Comparison of ENCODE assay signal across 1 cellular context in the genomic region with DNA sequence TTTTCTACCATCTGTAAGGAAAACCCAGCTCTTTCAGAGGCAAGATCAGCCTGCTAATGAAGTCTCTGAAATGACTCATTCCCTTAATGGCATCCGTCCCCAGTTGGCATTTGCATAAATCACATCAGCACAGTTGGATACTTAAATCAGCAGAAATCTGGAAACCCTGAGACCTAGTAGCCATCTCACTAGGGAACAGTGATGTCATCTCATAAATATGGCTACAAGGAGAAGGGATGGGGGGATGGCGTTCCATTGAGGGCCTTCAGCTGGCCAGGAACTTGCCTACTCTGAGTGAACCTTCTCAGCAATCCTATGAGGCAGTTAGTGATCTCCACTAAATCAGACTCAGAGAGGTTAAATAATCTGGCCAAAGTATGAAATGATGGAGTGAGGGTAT.
TF ChIP-seq lines count a peak whose summit lies in the region.

No MANE protein-coding gene starts in this region.

TF ChIP-seq in HEK293, 187 proteins besides CTCF, POLR2A, EP300 and RAD21 (continued from another document and continues in another):
- TF ChIP-seq, protein P1, sequence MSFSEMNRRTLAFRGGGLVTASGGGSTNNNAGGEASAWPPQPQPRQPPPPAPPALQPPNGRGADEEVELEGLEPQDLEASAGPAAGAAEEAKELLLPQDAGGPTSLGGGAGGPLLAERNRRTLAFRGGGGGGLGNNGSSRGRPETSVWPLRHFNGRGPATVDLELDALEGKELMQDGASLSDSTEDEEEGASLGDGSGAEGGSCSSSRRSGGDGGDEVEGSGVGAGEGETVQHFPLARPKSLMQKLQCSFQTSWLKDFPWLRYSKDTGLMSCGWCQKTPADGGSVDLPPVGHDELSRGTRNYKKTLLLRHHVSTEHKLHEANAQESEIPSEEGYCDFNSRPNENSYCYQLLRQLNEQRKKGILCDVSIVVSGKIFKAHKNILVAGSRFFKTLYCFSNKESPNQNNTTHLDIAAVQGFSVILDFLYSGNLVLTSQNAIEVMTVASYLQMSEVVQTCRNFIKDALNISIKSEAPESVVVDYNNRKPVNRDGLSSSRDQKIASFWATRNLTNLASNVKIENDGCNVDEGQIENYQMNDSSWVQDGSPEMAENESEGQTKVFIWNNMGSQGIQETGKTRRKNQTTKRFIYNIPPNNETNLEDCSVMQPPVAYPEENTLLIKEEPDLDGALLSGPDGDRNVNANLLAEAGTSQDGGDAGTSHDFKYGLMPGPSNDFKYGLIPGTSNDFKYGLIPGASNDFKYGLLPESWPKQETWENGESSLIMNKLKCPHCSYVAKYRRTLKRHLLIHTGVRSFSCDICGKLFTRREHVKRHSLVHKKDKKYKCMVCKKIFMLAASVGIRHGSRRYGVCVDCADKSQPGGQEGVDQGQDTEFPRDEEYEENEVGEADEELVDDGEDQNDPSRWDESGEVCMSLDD (tag by site-specific recombination; IDR thresholded peaks at IDR 0.05): no peak
- TF ChIP-seq ZNF626 (tag by site-specific recombination; IDR thresholded peaks at IDR 0.05) (no peak), ZFP41 (tag by site-specific recombination; IDR thresholded peaks at IDR 0.05; ENCODE audit: borderline replicate concordance) (no peak), ZNF600 (tag by site-specific recombination; IDR thresholded peaks at IDR 0.05) (no peak), ZSCAN23 (tag by site-specific recombination; IDR thresholded peaks at IDR 0.05) (no peak), ZNF530 (tag by site-specific recombination; IDR thresholded peaks at IDR 0.05; ENCODE audit: low read depth) (no peak), BCL11B (tag by site-specific recombination; IDR thresholded peaks at IDR 0.05; ENCODE audit: low read depth) (no peak), ZFHX2 (tag by site-specific recombination; conservative IDR thresholded peaks at IDR 0.05) (no peak), ZNF404 (tag by site-specific recombination; IDR thresholded peaks at IDR 0.05) (no peak), ZNF133 (tag by site-specific recombination; IDR thresholded peaks at IDR 0.05) (no peak), GFI1B (tag by site-specific recombination; IDR thresholded peaks at IDR 0.05) (peak; percentile 98), ZNF121 (tag by site-specific recombination; IDR thresholded peaks at IDR 0.05) (no peak), ZNF138 (tag by site-specific recombination; IDR thresholded peaks at IDR 0.05; ENCODE audit: borderline replicate concordance) (no peak), GLIS2 (tag by site-specific recombination; IDR thresholded peaks at IDR 0.05) (no peak), ZNF777 (tag by site-specific recombination; IDR thresholded peaks at IDR 0.05; ENCODE audit: borderline replicate concordance) (no peak), GLIS1 (tag by site-specific recombination; IDR thresholded peaks at IDR 0.05) (no peak), ZNF214 (tag by site-specific recombination; IDR thresholded peaks at IDR 0.05; ENCODE audit: borderline replicate concordance) (no peak), ZNF37A (tag by site-specific recombination; IDR thresholded peaks at IDR 0.05) (no peak), ZNF394 (tag by site-specific recombination; IDR thresholded peaks at IDR 0.05; ENCODE audit: borderline replicate concordance) (peak; percentile 24; the same call in 1 of the 2 replicates), SALL2 (tag by site-specific recombination; IDR thresholded peaks at IDR 0.05; ENCODE audit: borderline replicate concordance) (no peak), ZNF248 (tag by site-specific recombination; IDR thresholded peaks at IDR 0.05) (no peak), ZNF274 (IDR thresholded peaks at IDR 0.05; ENCODE audit: low read length) (no peak), ZNF274 (tag by site-specific recombination; IDR thresholded peaks at IDR 0.05; ENCODE audit: borderline replicate concordance) (no peak), KLF9 (tag by site-specific recombination; IDR thresholded peaks at IDR 0.05; ENCODE audit: low read depth) (no peak), ZNF776 (tag by site-specific recombination; IDR thresholded peaks at IDR 0.05; ENCODE audit: borderline replicate concordance) (no peak), EGR2 (tag by site-specific recombination; IDR thresholded peaks at IDR 0.05; ENCODE audit: low read depth) (no peak), ZNF792 (tag by site-specific recombination; IDR thresholded peaks at IDR 0.05) (no peak), ZNF623 (tag by site-specific recombination; IDR thresholded peaks at IDR 0.05) (no peak), ZXDB (tag by site-specific recombination; IDR thresholded peaks at IDR 0.05) (no peak), ZFP37 (tag by site-specific recombination; IDR thresholded peaks at IDR 0.05) (no peak), MYNN (tag by site-specific recombination; IDR thresholded peaks at IDR 0.05; ENCODE audit: borderline replicate concordance) (no peak), ZBTB1 (tag by site-specific recombination; IDR thresholded peaks at IDR 0.05) (no peak), REPIN1 (tag by site-specific recombination; IDR thresholded peaks at IDR 0.05; ENCODE audit: low read depth) (no peak), ZNF514 (tag by site-specific recombination; IDR thresholded peaks at IDR 0.05) (no peak), ZNF677 (tag by site-specific recombination; IDR thresholded peaks at IDR 0.05) (peak; percentile 98), ZNF354C (tag by site-specific recombination; IDR thresholded peaks at IDR 0.05; ENCODE audit: borderline replicate concordance, low read depth) (no peak)
- TF ChIP-seq, protein P2, sequence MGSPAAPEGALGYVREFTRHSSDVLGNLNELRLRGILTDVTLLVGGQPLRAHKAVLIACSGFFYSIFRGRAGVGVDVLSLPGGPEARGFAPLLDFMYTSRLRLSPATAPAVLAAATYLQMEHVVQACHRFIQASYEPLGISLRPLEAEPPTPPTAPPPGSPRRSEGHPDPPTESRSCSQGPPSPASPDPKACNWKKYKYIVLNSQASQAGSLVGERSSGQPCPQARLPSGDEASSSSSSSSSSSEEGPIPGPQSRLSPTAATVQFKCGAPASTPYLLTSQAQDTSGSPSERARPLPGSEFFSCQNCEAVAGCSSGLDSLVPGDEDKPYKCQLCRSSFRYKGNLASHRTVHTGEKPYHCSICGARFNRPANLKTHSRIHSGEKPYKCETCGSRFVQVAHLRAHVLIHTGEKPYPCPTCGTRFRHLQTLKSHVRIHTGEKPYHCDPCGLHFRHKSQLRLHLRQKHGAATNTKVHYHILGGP (tag by site-specific recombination; IDR thresholded peaks at IDR 0.05): no peak
- TF ChIP-seq, protein P3, sequence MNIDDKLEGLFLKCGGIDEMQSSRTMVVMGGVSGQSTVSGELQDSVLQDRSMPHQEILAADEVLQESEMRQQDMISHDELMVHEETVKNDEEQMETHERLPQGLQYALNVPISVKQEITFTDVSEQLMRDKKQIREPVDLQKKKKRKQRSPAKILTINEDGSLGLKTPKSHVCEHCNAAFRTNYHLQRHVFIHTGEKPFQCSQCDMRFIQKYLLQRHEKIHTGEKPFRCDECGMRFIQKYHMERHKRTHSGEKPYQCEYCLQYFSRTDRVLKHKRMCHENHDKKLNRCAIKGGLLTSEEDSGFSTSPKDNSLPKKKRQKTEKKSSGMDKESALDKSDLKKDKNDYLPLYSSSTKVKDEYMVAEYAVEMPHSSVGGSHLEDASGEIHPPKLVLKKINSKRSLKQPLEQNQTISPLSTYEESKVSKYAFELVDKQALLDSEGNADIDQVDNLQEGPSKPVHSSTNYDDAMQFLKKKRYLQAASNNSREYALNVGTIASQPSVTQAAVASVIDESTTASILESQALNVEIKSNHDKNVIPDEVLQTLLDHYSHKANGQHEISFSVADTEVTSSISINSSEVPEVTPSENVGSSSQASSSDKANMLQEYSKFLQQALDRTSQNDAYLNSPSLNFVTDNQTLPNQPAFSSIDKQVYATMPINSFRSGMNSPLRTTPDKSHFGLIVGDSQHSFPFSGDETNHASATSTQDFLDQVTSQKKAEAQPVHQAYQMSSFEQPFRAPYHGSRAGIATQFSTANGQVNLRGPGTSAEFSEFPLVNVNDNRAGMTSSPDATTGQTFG (tag by site-specific recombination; IDR thresholded peaks at IDR 0.05; ENCODE audit: borderline replicate concordance): no peak
- TF ChIP-seq, protein P4, sequence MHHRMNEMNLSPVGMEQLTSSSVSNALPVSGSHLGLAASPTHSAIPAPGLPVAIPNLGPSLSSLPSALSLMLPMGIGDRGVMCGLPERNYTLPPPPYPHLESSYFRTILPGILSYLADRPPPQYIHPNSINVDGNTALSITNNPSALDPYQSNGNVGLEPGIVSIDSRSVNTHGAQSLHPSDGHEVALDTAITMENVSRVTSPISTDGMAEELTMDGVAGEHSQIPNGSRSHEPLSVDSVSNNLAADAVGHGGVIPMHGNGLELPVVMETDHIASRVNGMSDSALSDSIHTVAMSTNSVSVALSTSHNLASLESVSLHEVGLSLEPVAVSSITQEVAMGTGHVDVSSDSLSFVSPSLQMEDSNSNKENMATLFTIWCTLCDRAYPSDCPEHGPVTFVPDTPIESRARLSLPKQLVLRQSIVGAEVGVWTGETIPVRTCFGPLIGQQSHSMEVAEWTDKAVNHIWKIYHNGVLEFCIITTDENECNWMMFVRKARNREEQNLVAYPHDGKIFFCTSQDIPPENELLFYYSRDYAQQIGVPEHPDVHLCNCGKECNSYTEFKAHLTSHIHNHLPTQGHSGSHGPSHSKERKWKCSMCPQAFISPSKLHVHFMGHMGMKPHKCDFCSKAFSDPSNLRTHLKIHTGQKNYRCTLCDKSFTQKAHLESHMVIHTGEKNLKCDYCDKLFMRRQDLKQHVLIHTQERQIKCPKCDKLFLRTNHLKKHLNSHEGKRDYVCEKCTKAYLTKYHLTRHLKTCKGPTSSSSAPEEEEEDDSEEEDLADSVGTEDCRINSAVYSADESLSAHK (tag by site-specific recombination; IDR thresholded peaks at IDR 0.05): no peak
- TF ChIP-seq, protein P5, sequence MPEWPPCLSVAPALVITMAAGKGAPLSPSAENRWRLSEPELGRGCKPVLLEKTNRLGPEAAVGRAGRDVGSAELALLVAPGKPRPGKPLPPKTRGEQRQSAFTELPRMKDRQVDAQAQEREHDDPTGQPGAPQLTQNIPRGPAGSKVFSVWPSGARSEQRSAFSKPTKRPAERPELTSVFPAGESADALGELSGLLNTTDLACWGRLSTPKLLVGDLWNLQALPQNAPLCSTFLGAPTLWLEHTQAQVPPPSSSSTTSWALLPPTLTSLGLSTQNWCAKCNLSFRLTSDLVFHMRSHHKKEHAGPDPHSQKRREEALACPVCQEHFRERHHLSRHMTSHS (tag by site-specific recombination; IDR thresholded peaks at IDR 0.05): no peak
- TF ChIP-seq, protein P6, sequence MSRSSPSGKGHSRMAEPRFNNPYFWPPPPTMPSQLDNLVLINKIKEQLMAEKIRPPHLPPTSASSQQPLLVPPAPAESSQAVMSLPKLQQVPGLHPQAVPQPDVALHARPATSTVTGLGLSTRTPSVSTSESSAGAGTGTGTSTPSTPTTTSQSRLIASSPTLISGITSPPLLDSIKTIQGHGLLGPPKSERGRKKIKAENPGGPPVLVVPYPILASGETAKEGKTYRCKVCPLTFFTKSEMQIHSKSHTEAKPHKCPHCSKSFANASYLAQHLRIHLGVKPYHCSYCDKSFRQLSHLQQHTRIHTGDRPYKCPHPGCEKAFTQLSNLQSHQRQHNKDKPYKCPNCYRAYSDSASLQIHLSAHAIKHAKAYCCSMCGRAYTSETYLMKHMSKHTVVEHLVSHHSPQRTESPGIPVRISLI (tag by site-specific recombination; IDR thresholded peaks at IDR 0.05): no peak
- TF ChIP-seq, protein P7, sequence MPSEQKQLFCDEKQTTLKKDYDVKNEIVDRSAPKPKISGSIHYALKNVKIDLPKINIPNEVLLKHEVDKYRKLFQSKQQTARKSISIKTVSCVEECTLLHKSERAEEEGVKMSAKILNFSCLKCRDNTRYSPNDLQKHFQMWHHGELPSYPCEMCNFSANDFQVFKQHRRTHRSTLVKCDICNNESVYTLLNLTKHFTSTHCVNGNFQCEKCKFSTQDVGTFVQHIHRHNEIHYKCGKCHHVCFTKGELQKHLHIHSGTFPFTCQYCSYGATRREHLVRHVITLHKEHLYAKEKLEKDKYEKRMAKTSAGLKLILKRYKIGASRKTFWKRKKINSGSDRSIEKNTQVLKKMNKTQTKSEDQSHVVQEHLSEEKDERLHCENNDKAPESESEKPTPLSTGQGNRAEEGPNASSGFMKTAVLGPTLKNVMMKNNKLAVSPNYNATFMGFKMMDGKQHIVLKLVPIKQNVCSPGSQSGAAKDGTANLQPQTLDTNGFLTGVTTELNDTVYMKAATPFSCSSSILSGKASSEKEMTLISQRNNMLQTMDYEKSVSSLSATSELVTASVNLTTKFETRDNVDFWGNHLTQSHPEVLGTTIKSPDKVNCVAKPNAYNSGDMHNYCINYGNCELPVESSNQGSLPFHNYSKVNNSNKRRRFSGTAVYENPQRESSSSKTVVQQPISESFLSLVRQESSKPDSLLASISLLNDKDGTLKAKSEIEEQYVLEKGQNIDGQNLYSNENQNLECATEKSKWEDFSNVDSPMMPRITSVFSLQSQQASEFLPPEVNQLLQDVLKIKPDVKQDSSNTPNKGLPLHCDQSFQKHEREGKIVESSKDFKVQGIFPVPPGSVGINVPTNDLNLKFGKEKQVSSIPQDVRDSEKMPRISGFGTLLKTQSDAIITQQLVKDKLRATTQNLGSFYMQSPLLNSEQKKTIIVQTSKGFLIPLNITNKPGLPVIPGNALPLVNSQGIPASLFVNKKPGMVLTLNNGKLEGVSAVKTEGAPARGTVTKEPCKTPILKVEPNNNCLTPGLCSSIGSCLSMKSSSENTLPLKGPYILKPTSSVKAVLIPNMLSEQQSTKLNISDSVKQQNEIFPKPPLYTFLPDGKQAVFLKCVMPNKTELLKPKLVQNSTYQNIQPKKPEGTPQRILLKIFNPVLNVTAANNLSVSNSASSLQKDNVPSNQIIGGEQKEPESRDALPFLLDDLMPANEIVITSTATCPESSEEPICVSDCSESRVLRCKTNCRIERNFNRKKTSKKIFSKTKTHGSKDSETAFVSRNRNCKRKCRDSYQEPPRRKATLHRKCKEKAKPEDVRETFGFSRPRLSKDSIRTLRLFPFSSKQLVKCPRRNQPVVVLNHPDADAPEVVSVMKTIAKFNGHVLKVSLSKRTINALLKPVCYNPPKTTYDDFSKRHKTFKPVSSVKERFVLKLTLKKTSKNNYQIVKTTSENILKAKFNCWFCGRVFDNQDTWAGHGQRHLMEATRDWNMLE (tag by site-specific recombination; conservative IDR thresholded peaks at IDR 0.05; ENCODE audit: low read depth): no peak
- TF ChIP-seq, protein P8, sequence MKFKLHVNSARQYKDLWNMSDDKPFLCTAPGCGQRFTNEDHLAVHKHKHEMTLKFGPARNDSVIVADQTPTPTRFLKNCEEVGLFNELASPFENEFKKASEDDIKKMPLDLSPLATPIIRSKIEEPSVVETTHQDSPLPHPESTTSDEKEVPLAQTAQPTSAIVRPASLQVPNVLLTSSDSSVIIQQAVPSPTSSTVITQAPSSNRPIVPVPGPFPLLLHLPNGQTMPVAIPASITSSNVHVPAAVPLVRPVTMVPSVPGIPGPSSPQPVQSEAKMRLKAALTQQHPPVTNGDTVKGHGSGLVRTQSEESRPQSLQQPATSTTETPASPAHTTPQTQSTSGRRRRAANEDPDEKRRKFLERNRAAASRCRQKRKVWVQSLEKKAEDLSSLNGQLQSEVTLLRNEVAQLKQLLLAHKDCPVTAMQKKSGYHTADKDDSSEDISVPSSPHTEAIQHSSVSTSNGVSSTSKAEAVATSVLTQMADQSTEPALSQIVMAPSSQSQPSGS (tag by site-specific recombination; IDR thresholded peaks at IDR 0.05; ENCODE audit: low read depth): peak; percentile 90
- TF ChIP-seq, protein P9, sequence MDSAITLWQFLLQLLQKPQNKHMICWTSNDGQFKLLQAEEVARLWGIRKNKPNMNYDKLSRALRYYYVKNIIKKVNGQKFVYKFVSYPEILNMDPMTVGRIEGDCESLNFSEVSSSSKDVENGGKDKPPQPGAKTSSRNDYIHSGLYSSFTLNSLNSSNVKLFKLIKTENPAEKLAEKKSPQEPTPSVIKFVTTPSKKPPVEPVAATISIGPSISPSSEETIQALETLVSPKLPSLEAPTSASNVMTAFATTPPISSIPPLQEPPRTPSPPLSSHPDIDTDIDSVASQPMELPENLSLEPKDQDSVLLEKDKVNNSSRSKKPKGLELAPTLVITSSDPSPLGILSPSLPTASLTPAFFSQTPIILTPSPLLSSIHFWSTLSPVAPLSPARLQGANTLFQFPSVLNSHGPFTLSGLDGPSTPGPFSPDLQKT (IDR thresholded peaks at IDR 0.05; ENCODE audit: borderline replicate concordance, low read depth, low read length): no peak
